ENCODE assay signal across 19 cellular contexts in the genomic region with DNA sequence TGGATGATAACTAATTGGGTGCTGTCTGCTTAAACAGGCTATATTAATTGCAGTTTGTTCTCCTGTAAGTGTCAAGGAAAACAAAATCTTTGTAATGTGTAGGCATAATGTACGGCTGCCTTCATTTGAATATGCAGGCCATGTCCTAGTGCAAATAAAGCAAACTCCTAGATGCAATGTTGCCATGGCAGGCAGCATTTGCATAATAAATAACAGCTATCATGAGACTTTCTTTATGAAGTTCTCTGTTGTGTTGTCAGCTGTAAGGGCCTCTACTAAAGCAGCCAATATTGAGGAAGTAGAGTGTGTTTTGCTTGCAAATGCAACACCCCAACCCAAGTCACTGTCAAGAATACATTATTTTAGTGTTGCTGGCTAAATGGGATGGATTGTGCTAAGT.
DNase-seq lines count a peak whose midpoint lies in the region; ATAC-seq, FAIRE-seq and TF ChIP-seq lines count a peak whose summit lies in the region.
"Had no signal": no experiment of that assay in that cellular context is flagged by ENCODE, and none has a peak within 500 bp of the region (broad histone marks: within the 10 kb centered on the region; RNA-seq: fewer than 3 reads in every experiment).

No MANE protein-coding gene starts in this region.

- H3K23me2 ChIP-seq in H1 (ENCODE audit: low read depth, low read length) = no peaks in the 10 kb centered on the region

- H2BK5ac ChIP-seq in H1 (ENCODE audit: low read depth, low read length) = no peak overlapping the region

- no peak overlapping the region for H4K5ac ChIP-seq in H1 (ENCODE audit: insufficient read length, low read depth, low read length)

- H3K79me1 ChIP-seq in H1 (ENCODE audit: low read depth, low read length) = no peaks in the 10 kb centered on the region

- H2BK120ac ChIP-seq in H1 (replicated peaks; ENCODE audit: low read depth, low read length) = no peak overlapping the region

- FAIRE-seq in H1 (lab: Jason Lieb, UNC) = peak; percentile 24
- FAIRE-seq: G401.6, GM12891 had no signal

- H4K8ac ChIP-seq in H1 (ENCODE audit: extremely low read depth, insufficient read depth, low read length) = no peak overlapping the region

- peak overlapping the region; percentile 38 to 39; a peak in 3 of 4 replicates for H3K4me2 ChIP-seq in H1 (ENCODE audit: insufficient read depth in 1 of 2, low read depth in 2 of 2, low read length in 2 of 2)
- H3K4me2 ChIP-seq: BLaER1 had no signal

- POLR2A ChIA-PET in H1 (lab: Charles Lee; ENCODE audit: partially characterized antibody) = no interaction called here

- H3K9ac ChIP-seq in H1 (replicated peaks in 1 of 4; ENCODE audit: extremely low read depth in 1 of 4, low read depth in 3 of 4, low read length in 3 of 4) = no peak overlapping the region
- H3K9ac ChIP-seq: BLaER1 had no signal

- 17% methylated on average over 1 of the region's 1 CpG; no CpG with 5 or more reads in 1 of the 2 experiments for WGBS in H1 (ENCODE audit: extremely low coverage in 1 of 2, insufficient coverage in 1 of 2, insufficient read length in 1 of 2, insufficient replicate concordance in 2 of 2, low coverage in 1 of 2, low lambda C conversion rate in 2 of 2, missing lambda C conversion rate in 1 of 2), 2 experiments
- WGBS in heart left ventricle, 4 donors = 55 to 83% (median 60%) methylated on average over 1 of the region's 1 CpG

- TF ChIP-seq POLR2A in H1 (IDR thresholded peaks at IDR 0.05; ENCODE audit: control extremely low read depth in 1 of 2, low read depth in 2 of 2, low read length in 2 of 2) (no peak), heart left ventricle (IDR thresholded peaks at IDR 0.05) (no peak)

- H3K27me3 ChIP-seq in HAP-1 (ENCODE audit: low read depth) (no peaks in the 10 kb centered on the region), H1 (replicated peaks in 1 of 4; ENCODE audit: control insufficient read depth in 3 of 4, extremely low read depth in 1 of 4, insufficient read depth in 3 of 4, low read length in 3 of 4) (no peaks in the 10 kb centered on the region), heart left ventricle (peaks cover 0 to 12% (median 0%) of the 10 kb centered on the region in 9 donors)

- intact Hi-C loops in heart left ventricle (cut with DNase I) = no loop called here

- no peaks in the 10 kb centered on the region for H4K20me1 ChIP-seq in H1 (replicated peaks in 1 of 2; ENCODE audit: control insufficient read depth in 1 of 2, insufficient read depth in 2 of 2, low read length in 2 of 2)
- H4K20me1 ChIP-seq: BLaER1 had no signal

- CTCF ChIA-PET in H1 (lab: Charles Lee; ENCODE audit: partially characterized antibody) = interaction anchor here (0.6 kb wide), 1 partner anchor 602 kb away, joined by 4 read pairs; no protein-coding TSS in a partner anchor

- no peak overlapping the region for H2BK15ac ChIP-seq in H1 (ENCODE audit: low read length)

- H2BK12ac ChIP-seq in H1 (ENCODE audit: low read depth, low read length) = no peak overlapping the region

- H3K9me3 ChIP-seq in HAP-1 = no peaks in the 10 kb centered on the region
- no peaks in the 10 kb centered on the region for H3K9me3 ChIP-seq in H1 (ENCODE audit: insufficient read depth in 2 of 2, low read depth in 1 of 2, low read length in 1 of 2)
- H3K9me3 ChIP-seq in heart left ventricle = no peaks in the 10 kb centered on the region
- H3K9me3 ChIP-seq: BLaER1 had no signal

- no peak for TF ChIP-seq EP300 in H1 (IDR thresholded peaks at IDR 0.05; ENCODE audit: borderline replicate concordance in 1 of 2, low read depth in 2 of 2, low read length in 2 of 2)

- H3K56ac ChIP-seq in H1 (replicated peaks; ENCODE audit: insufficient read length, low read depth, low read length) = no peak overlapping the region

- peak; percentile 8 for DNase-seq in NCI-H146 treated with DMSO at 0.1 percent for 48 hours (lab: John Stamatoyannopoulos, UW; ENCODE audit: unreplicated experiment)
- no peak for DNase-seq in NCI-H146 (lab: John Stamatoyannopoulos, UW)
- DNase-seq in HAP-1 (ENCODE audit: low spot score in 2 of 2) = peak; percentile 68 to 93
- peak; percentile 88 for DNase-seq in NCI-H526 treated with DMSO at 0.1 percent for 48 hours (lab: John Stamatoyannopoulos, UW)
- no peak for DNase-seq in H1 (ENCODE audit: low read depth in 1 of 2, low spot score in 2 of 2)
- no peak for DNase-seq in heart left ventricle
- no peak for DNase-seq in kidney tubule cell (ENCODE audit: low spot score)
- DNase-seq: Calu3; CD4-positive, alpha-beta memory T cell; DMS53; DND-41; HFFc6; KG1 had no signal

- no peak overlapping the region for H2AFZ ChIP-seq in H1 (ENCODE audit: low read length)

- in situ Hi-C loops in HAP-1 (cut with MboI; ENCODE audit: low sequenced_read_pairs) = no loop called here

- H3K18ac ChIP-seq in H1 (ENCODE audit: extremely low read depth, low read length) = no peak overlapping the region

- H3K14ac ChIP-seq in H1 (ENCODE audit: insufficient read length) = no peak overlapping the region

- no peak overlapping the region for H2AK5ac ChIP-seq in H1 (ENCODE audit: low read depth, low read length)

- peaks cover 33% of the 10 kb centered on the region for H3K4me1 ChIP-seq in HAP-1
- H3K4me1 ChIP-seq in H1 (replicated peaks in 1 of 4; ENCODE audit: control insufficient read depth in 3 of 4, insufficient read depth in 4 of 4, low read length in 3 of 4) = peaks cover 0 to 5% (median 2%) of the 10 kb centered on the region in 4 experiments; a peak in 2 of 7 replicates
- no peaks in the 10 kb centered on the region for H3K4me1 ChIP-seq in heart left ventricle
- H3K4me1 ChIP-seq: BLaER1 had no signal

- H3K23ac ChIP-seq in H1 (ENCODE audit: insufficient read length) = no peak overlapping the region

- H3K4me3 ChIP-seq in HAP-1 (no peak overlapping the region), H1 (ENCODE audit: extremely low read depth in 1 of 4, insufficient read depth in 2 of 4, low read depth in 3 of 4, low read length in 4 of 4) (no peak overlapping the region), heart left ventricle (no peak overlapping the region)
- H3K4me3 ChIP-seq: BLaER1 had no signal

- no peak overlapping the region for H3K4ac ChIP-seq in H1 (replicated peaks; ENCODE audit: insufficient read length, low read depth, low read length)

- H3K79me2 ChIP-seq in H1 (ENCODE audit: control insufficient read depth in 1 of 2, insufficient read depth in 2 of 2, low read length in 2 of 2) = no peaks in the 10 kb centered on the region

- TF ChIP-seq RAD21 in H1 (IDR thresholded peaks at IDR 0.05 in 1 of 2, conservative IDR thresholded peaks at IDR 0.05 in 1 of 2; ENCODE audit: low read depth in 2 of 2, low read length in 2 of 2) = no peak

- TF ChIP-seq CTCF in H1 (IDR thresholded peaks at IDR 0.05; ENCODE audit: control extremely low read depth in 1 of 3, insufficient read depth in 1 of 3, low read depth in 1 of 3, low read length in 3 of 3) (no peak), heart left ventricle (IDR thresholded peaks at IDR 0.05) (no peak)

- H2BK20ac ChIP-seq in H1 (ENCODE audit: low read length) = no peak overlapping the region

- ATAC-seq in GM21360 (IDR thresholded peaks at IDR 0.05; ENCODE audit: unreplicated experiment) (no peak), heart left ventricle (no peak)
- ATAC-seq: HCT116 had no signal

- no peaks in the 10 kb centered on the region for H3K36me3 ChIP-seq in HAP-1 (replicated peaks)
- H3K36me3 ChIP-seq in H1 (ENCODE audit: control insufficient read depth in 2 of 4, insufficient read depth in 4 of 4, low read length in 3 of 4) = no peaks in the 10 kb centered on the region
- no peaks in the 10 kb centered on the region for H3K36me3 ChIP-seq in heart left ventricle
- H3K36me3 ChIP-seq: BLaER1 had no signal

- H3K27ac ChIP-seq in H1 (ENCODE audit: low read depth, low read length) = no peak overlapping the region
- no peak overlapping the region for H3K27ac ChIP-seq in heart left ventricle
- H3K27ac ChIP-seq: 22Rv1, BLaER1 had no signal

- no peak overlapping the region for H4K91ac ChIP-seq in H1 (replicated peaks; ENCODE audit: insufficient read length, low read length)

TF ChIP-seq in H1, 55 proteins besides CTCF, POLR2A, EP300 and RAD21:
- no peak for TF ChIP-seq GTF2F1 (IDR thresholded peaks at IDR 0.05; ENCODE audit: borderline replicate concordance, low read depth, low read length)
- TF ChIP-seq ASH2L (IDR thresholded peaks at IDR 0.05; ENCODE audit: low read length) = no peak
- no peak for TF ChIP-seq YY1 (IDR thresholded peaks at IDR 0.05; ENCODE audit: low read depth, low read length)
- no peak for TF ChIP-seq TEAD4 (IDR thresholded peaks at IDR 0.05; ENCODE audit: low read depth, low read length)
- TF ChIP-seq SUZ12 (IDR thresholded peaks at IDR 0.05; ENCODE audit: low read length) = no peak
- no peak for TF ChIP-seq BCL11A (IDR thresholded peaks at IDR 0.05; ENCODE audit: low read depth in 2 of 2, low read length in 2 of 2)
- TF ChIP-seq KDM4A (IDR thresholded peaks at IDR 0.05; ENCODE audit: low read depth, low read length, severe bottlenecking) = no peak
- TF ChIP-seq MAFK (IDR thresholded peaks at IDR 0.05; ENCODE audit: low read depth, low read length) = no peak
- no peak for TF ChIP-seq NRF1 (IDR thresholded peaks at IDR 0.05; ENCODE audit: low read depth, low read length)
- TF ChIP-seq EGR1 (IDR thresholded peaks at IDR 0.05; ENCODE audit: borderline replicate concordance, low read depth, low read length) = no peak
- no peak for TF ChIP-seq CBX8 (IDR thresholded peaks at IDR 0.05; ENCODE audit: borderline replicate concordance, low read depth, low read length)
- TF ChIP-seq, protein P1, sequence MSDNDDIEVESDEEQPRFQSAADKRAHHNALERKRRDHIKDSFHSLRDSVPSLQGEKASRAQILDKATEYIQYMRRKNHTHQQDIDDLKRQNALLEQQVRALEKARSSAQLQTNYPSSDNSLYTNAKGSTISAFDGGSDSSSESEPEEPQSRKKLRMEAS (IDR thresholded peaks at IDR 0.05) = no peak
- TF ChIP-seq ZNF274 (IDR thresholded peaks at IDR 0.05; ENCODE audit: borderline replicate concordance, extremely low read depth, low read length) = no peak

Comparison
In these comparisons a context has a peak if more than half of its experiments do, and no peak if none do; other contexts are left out.
1. DNase-seq: peak in NCI-H146 treated with DMSO at 0.1 percent for 48 hours (single experiment), HAP-1 (2 of 2) and NCI-H526 treated with DMSO at 0.1 percent for 48 hours (single experiment); none in NCI-H146 (single experiment), H1 (0 of 2), heart left ventricle (0 of 5) and kidney tubule cell (single experiment).